8 cellular contexts compared by ENCODE assay signal in genomic region chr19:29966594-29967249, GRCh38. TPM values are rescaled to one million over a fixed set of nuclear protein-coding genes. Genes with fewer than 3 reads are reported as not detected.
A peak's percentile ranks its signal among the peaks of the same experiment; 100 is the strongest.
DNase-seq lines count a peak whose midpoint lies in the region; ATAC-seq, FAIRE-seq and TF ChIP-seq lines count a peak whose summit lies in the region.

No MANE protein-coding gene starts in this region.

- DNase-seq in activated CD8-positive, alpha-beta memory T cell treated with anti-CD3 and anti-CD28 coated beads, Interleukin-2, amount 10 ng/mL, durations not matched to agents 7 days and 5 days = no peak
- no peak for DNase-seq in activated CD8-positive, alpha-beta memory T cell treated with anti-CD3 and anti-CD28 coated beads for 24 hours
- DNase-seq in cerebellum (ENCODE audit: low spot score) (peak; percentile 10), smooth muscle cell (lab: John Stamatoyannopoulos, UW; ENCODE audit: unreplicated experiment) (no peak), RCC 7860 (ENCODE audit: low spot score) (no peak)
- DNase-seq in NK-92 treated with Interleukin-12 subunit alpha and Interleukin-12 subunit beta, amount 100 ng/mL, for 24 hours (lab: John Stamatoyannopoulos, UW) = no peak

- CTCF ChIA-PET in activated CD8-positive, alpha-beta memory T cell treated with anti-CD3 and anti-CD28 coated beads, Interleukin-2, amount 10 ng/mL, durations not matched to agents 7 days and 5 days (lab: Charles Lee) = interaction anchor here (0.8 to 1.5 kb wide), 6 partner anchors 11 to 80 kb away, joined by 3 to 4 read pairs (median 3); partner anchors contain the start of gene URI1

- H3K27me3 Mint-ChIP-seq in activated CD8-positive, alpha-beta memory T cell treated with anti-CD3 and anti-CD28 coated beads, Interleukin-2, amount 10 ng/mL, durations not matched to agents 7 days and 5 days = no peaks in the 10 kb centered on the region

- peak; percentile 23 for ATAC-seq in activated CD8-positive, alpha-beta memory T cell treated with anti-CD3 and anti-CD28 coated beads, Interleukin-2, amount 10 ng/mL, durations not matched to agents 7 days and 5 days
- ATAC-seq in HG03175 (IDR thresholded peaks at IDR 0.05; ENCODE audit: unreplicated experiment) = no peak

- no peak overlapping the region for H2AFZ ChIP-seq in smooth muscle cell (ENCODE audit: low read depth)

- H3K4me1 Mint-ChIP-seq in activated CD8-positive, alpha-beta memory T cell treated with anti-CD3 and anti-CD28 coated beads, Interleukin-2, amount 10 ng/mL, durations not matched to agents 7 days and 5 days = peaks cover 44% of the 10 kb centered on the region

- no peak overlapping the region for H3K27ac Mint-ChIP-seq in activated CD8-positive, alpha-beta memory T cell treated with anti-CD3 and anti-CD28 coated beads, Interleukin-2, amount 10 ng/mL, durations not matched to agents 7 days and 5 days

- H3K27ac ChIP-seq in smooth muscle cell (ENCODE audit: low read depth) = peak overlapping the region; percentile 14

- H4K20me1 ChIP-seq in smooth muscle cell (ENCODE audit: low read depth) = peaks cover 99% of the 10 kb centered on the region

- peaks cover 1% of the 10 kb centered on the region for H3K36me3 Mint-ChIP-seq in activated CD8-positive, alpha-beta memory T cell treated with anti-CD3 and anti-CD28 coated beads, Interleukin-2, amount 10 ng/mL, durations not matched to agents 7 days and 5 days

- peaks cover 8% of the 10 kb centered on the region for H3K4me1 ChIP-seq in smooth muscle cell (ENCODE audit: low read depth)

- no peaks in the 10 kb centered on the region for H3K36me3 ChIP-seq in smooth muscle cell (ENCODE audit: low read depth)

- no peaks in the 10 kb centered on the region for H3K9me3 ChIP-seq in smooth muscle cell (replicated peaks; ENCODE audit: low read depth)

- peak; percentile 55 for TF ChIP-seq CTCF in LNCAP (IDR thresholded peaks at IDR 0.05)
- peak; percentile 22 for TF ChIP-seq CTCF in smooth muscle cell (IDR thresholded peaks at IDR 0.05; ENCODE audit: borderline replicate concordance, insufficient read depth, poor library complexity, severe bottlenecking)

- no peak overlapping the region for H3K4me3 Mint-ChIP-seq in activated CD8-positive, alpha-beta memory T cell treated with anti-CD3 and anti-CD28 coated beads, Interleukin-2, amount 10 ng/mL, durations not matched to agents 7 days and 5 days

- peaks cover 97% of the 10 kb centered on the region for H3K79me2 ChIP-seq in smooth muscle cell (ENCODE audit: low read depth)

- H3K9ac ChIP-seq in smooth muscle cell (ENCODE audit: low read depth) = no peak overlapping the region

- no peaks in the 10 kb centered on the region for H3K9me3 Mint-ChIP-seq in activated CD8-positive, alpha-beta memory T cell treated with anti-CD3 and anti-CD28 coated beads, Interleukin-2, amount 10 ng/mL, durations not matched to agents 7 days and 5 days (ENCODE audit: low read depth)

- H3K27me3 ChIP-seq in smooth muscle cell (ENCODE audit: low read depth) = no peaks in the 10 kb centered on the region

- H3F3A ChIP-seq in smooth muscle cell (ENCODE audit: low read depth) = no peaks in the 10 kb centered on the region

- H3K4me3 ChIP-seq in smooth muscle cell = no peak overlapping the region

- peak overlapping the region; percentile 2 for H3K4me2 ChIP-seq in smooth muscle cell

- FAIRE-seq in RCC 7860 (lab: Jason Lieb, UNC) = no peak

RNA-seq across cellular contexts. Expression of gene URI1, which starts 24.7 kb away (rescaled TPM):
- total RNA-seq in activated CD8-positive, alpha-beta memory T cell treated with anti-CD3 and anti-CD28 coated beads, Interleukin-2, amount 10 ng/mL, durations not matched to agents 7 days and 5 days = 10 to 100 TPM; 48.3 to 60.8 TPM
- total RNA-seq in cerebellum (76.6 TPM), smooth muscle cell (47.6 and 53.5 TPM in 2 replicates)
- 36.8 and 39.3 TPM in 2 replicates for polyA plus RNA-seq in smooth muscle cell
